Comparison of ENCODE assay signal across 1 cellular context in genomic region chr2:231612199-231613053, GRCh38.
A peak's percentile ranks its signal among the peaks of the same experiment; 100 is the strongest.
TF ChIP-seq lines count a peak whose summit lies in the region.

No MANE protein-coding gene starts in this region.

TF ChIP-seq in A549, 52 proteins besides CTCF, POLR2A, EP300 and RAD21 (continued from another document):
- no peak for TF ChIP-seq HMGXB4 (CRISPR knock-in tag; IDR thresholded peaks at IDR 0.05; ENCODE audit: borderline replicate concordance)
- no peak for TF ChIP-seq TP53 (CRISPR knock-in tag; IDR thresholded peaks at IDR 0.05)
- TF ChIP-seq HOXB5 (CRISPR knock-in tag; IDR thresholded peaks at IDR 0.05) = peak; percentile 31; the same call in 1 of the 2 replicates
- TF ChIP-seq MYC (IDR thresholded peaks at IDR 0.05; ENCODE audit: borderline replicate concordance, low read length) = peak; percentile 75; the same call in 1 of the 2 replicates
- no peak for TF ChIP-seq HOXA7 (CRISPR knock-in tag; IDR thresholded peaks at IDR 0.05)
- TF ChIP-seq SMC3 (IDR thresholded peaks at IDR 0.05) = peak; percentile 96
- no peak for TF ChIP-seq KDM5A (IDR thresholded peaks at IDR 0.05)
- no peak for TF ChIP-seq HEYL (CRISPR knock-in tag; IDR thresholded peaks at IDR 0.05)
- TF ChIP-seq FOXS1 (CRISPR knock-in tag; IDR thresholded peaks at IDR 0.05) = no peak
- TF ChIP-seq CEBPB (IDR thresholded peaks at IDR 0.05) = no peak
- TF ChIP-seq CBX2 (IDR thresholded peaks at IDR 0.05; ENCODE audit: borderline replicate concordance, low read depth) = no peak
- no peak for TF ChIP-seq EHMT2 (IDR thresholded peaks at IDR 0.05; ENCODE audit: low read depth)
- TF ChIP-seq ZC3H11A (IDR thresholded peaks at IDR 0.05) = no peak
- TF ChIP-seq REST (IDR thresholded peaks at IDR 0.05) = peak; percentile 66
- no peak for TF ChIP-seq NFE2L2 (conservative IDR thresholded peaks at IDR 0.05; ENCODE audit: low read length)
- TF ChIP-seq HDAC2 (IDR thresholded peaks at IDR 0.05) = peak; percentile 94
- no peak for TF ChIP-seq RARB (CRISPR knock-in tag; IDR thresholded peaks at IDR 0.05)
- no peak for TF ChIP-seq SREBF2 (IDR thresholded peaks at IDR 0.05)
- 0 out of 2 replicates have a peak, but pooled peaks have one; percentile 27 for TF ChIP-seq E2F6 (IDR thresholded peaks at IDR 0.05; ENCODE audit: borderline replicate concordance, low read depth)
- no peak for TF ChIP-seq PBX3 (IDR thresholded peaks at IDR 0.05)
